Comparison of ENCODE assay signal across 24 cellular contexts in the genomic region with DNA sequence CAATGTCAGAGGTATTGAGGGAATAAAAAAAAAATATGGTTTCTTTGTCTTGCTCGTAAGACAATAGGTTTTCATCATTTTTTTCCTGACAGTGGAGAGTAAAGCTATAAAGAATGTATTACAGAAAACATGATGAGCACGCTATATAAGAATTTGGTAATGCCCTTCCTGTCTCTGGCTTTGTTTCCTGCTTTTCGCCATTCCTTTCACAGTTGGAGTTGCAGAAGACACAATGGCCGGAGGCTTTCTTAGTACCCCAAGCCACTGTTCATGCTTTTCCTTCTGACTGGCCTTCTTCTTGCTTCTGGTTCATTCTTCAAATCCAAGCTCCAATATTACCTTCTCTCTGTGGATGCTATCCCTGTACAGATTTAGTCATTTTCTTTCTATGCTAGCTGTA.
A peak's percentile ranks its signal among the peaks of the same experiment; 100 is the strongest.
DNase-seq lines count a peak whose midpoint lies in the region; ATAC-seq and TF ChIP-seq lines count a peak whose summit lies in the region.
"Had no signal": no experiment of that assay in that cellular context is flagged by ENCODE, and none has a peak within 500 bp of the region (broad histone marks: within the 10 kb centered on the region; RNA-seq: fewer than 3 reads in every experiment).

No MANE protein-coding gene starts in this region.

- peak overlapping the region; percentile 19; the same call in 1 of the 2 replicates for H3K9ac ChIP-seq in HUES64 (ENCODE audit: low read depth, low read length)
- H3K9ac ChIP-seq: KMS-11 had no signal

- H3K4me3 ChIP-seq in HUES64 (ENCODE audit: low read length): no peak overlapping the region
- H3K4me3 ChIP-seq: adrenal gland, left lung, tibial artery had no signal

- peaks cover 35% of the 10 kb centered on the region for H3K4me1 ChIP-seq in HUES64 (ENCODE audit: insufficient read depth, low read length)
- H3K4me1 ChIP-seq: adrenal gland, left lung, tibial artery had no signal

- peak; percentile 48 for DNase-seq in dermis blood vessel endothelial cell
- DNase-seq in iPS-NIHi11 (ENCODE audit: low spot score): peak; percentile 36
- no peak for DNase-seq in type B pancreatic cell (ENCODE audit: extremely low spot score, unreplicated experiment)
- DNase-seq in activated CD4-positive, alpha-beta memory T cell treated with anti-CD3 and anti-CD28 coated beads for 36 hours: no peak
- DNase-seq in DMS153 (lab: John Stamatoyannopoulos, UW): no peak
- DNase-seq: activated CD4-positive, alpha-beta T cell treated with anti-CD3 and anti-CD28 coated beads for 4 hours; activated naive CD4-positive, alpha-beta T cell treated with Interleukin-2 at 50 U/mL for 16 hours; activated T-cell treated with anti-CD3 and anti-CD28 coated beads, Interleukin-2, amount 50 U/mL, for 4 hours; adrenal gland; CD4-positive, CD25-positive, alpha-beta regulatory T cell; cortex of kidney; glutamatergic neuron; left lung; midbrain; naive thymus-derived CD8-positive, alpha-beta T cell; NCI-H510A treated with DMSO at 0.1 percent for 48 hours; posterior cingulate gyrus; stimulated activated CD4-positive, alpha-beta T cell treated with anti-CD3 and anti-CD28 coated beads, Interleukin-15, amount 100 ng/mL, for 24 hours; tibial artery had no signal

- H3K27ac Mint-ChIP-seq in type B pancreatic cell: peak overlapping the region; percentile 53
- no peak overlapping the region for H3K27ac Mint-ChIP-seq in stimulated activated memory B cell treated with anti-CD40 and anti-IgM and Interleukin-4, amounts not matched to agents 10 μg/mL and 1 μg/mL and 100 μg/mL, for 72 hours
- H3K27ac Mint-ChIP-seq in activated CD4-positive, alpha-beta memory T cell treated with anti-CD3 and anti-CD28 coated beads for 36 hours: no peak overlapping the region
- H3K27ac Mint-ChIP-seq: CD4-positive, CD25-positive, alpha-beta regulatory T cell; naive thymus-derived CD8-positive, alpha-beta T cell; stimulated activated naive CD8-positive, alpha-beta T cell treated with anti-CD3 and anti-CD28 coated beads, Interleukin-15, Interleukin-2, amounts not matched to agents 100 ng/mL and 50 ng/mL, for 24 hours had no signal

- peaks cover 6% of the 10 kb centered on the region for H3K4me1 Mint-ChIP-seq in type B pancreatic cell (ENCODE audit: unreplicated experiment)
- no peaks in the 10 kb centered on the region for H3K4me1 Mint-ChIP-seq in stimulated activated memory B cell treated with anti-CD40 and anti-IgM and Interleukin-4, amounts not matched to agents 10 μg/mL and 1 μg/mL and 100 μg/mL, for 72 hours
- H3K4me1 Mint-ChIP-seq in activated CD4-positive, alpha-beta memory T cell treated with anti-CD3 and anti-CD28 coated beads for 36 hours (ENCODE audit: low read depth): no peaks in the 10 kb centered on the region

- H3K27me3 ChIP-seq in HUES64 (ENCODE audit: insufficient read depth, low read length): no peaks in the 10 kb centered on the region
- H3K27me3 ChIP-seq: adrenal gland, left lung, tibial artery had no signal

- CTCF ChIA-PET in activated CD4-positive, alpha-beta memory T cell treated with anti-CD3 and anti-CD28 coated beads for 36 hours (lab: Charles Lee): no interaction called here

- no peaks in the 10 kb centered on the region for H3K9me3 ChIP-seq in HUES64 (ENCODE audit: insufficient read depth, low read depth, low read length)
- H3K9me3 ChIP-seq: adrenal gland, left lung, tibial artery had no signal

- H3K36me3 ChIP-seq in HUES64 (ENCODE audit: insufficient read depth, low read length): no peaks in the 10 kb centered on the region
- H3K36me3 ChIP-seq: adrenal gland, left lung, tibial artery had no signal

- H3K27me3 Mint-ChIP-seq in type B pancreatic cell: no peaks in the 10 kb centered on the region
- H3K27me3 Mint-ChIP-seq in stimulated activated memory B cell treated with anti-CD40 and anti-IgM and Interleukin-4, amounts not matched to agents 10 μg/mL and 1 μg/mL and 100 μg/mL, for 72 hours: no peaks in the 10 kb centered on the region
- H3K27me3 Mint-ChIP-seq in activated CD4-positive, alpha-beta memory T cell treated with anti-CD3 and anti-CD28 coated beads for 36 hours: no peaks in the 10 kb centered on the region
- H3K27me3 Mint-ChIP-seq: CD4-positive, CD25-positive, alpha-beta regulatory T cell; stimulated activated naive CD8-positive, alpha-beta T cell treated with anti-CD3 and anti-CD28 coated beads, Interleukin-15, Interleukin-2, amounts not matched to agents 100 ng/mL and 50 ng/mL, for 24 hours had no signal

- 65% methylated on average over 4 of the region's 4 CpGs for whole genome bisulfite sequencing in HUES64

- POLR2A ChIA-PET in activated CD4-positive, alpha-beta memory T cell treated with anti-CD3 and anti-CD28 coated beads for 36 hours (lab: Charles Lee): no interaction called here

- H3K4me3 Mint-ChIP-seq in type B pancreatic cell: no peak overlapping the region
- H3K4me3 Mint-ChIP-seq in stimulated activated memory B cell treated with anti-CD40 and anti-IgM and Interleukin-4, amounts not matched to agents 10 μg/mL and 1 μg/mL and 100 μg/mL, for 72 hours: no peak overlapping the region
- no peak overlapping the region for H3K4me3 Mint-ChIP-seq in activated CD4-positive, alpha-beta memory T cell treated with anti-CD3 and anti-CD28 coated beads for 36 hours
- H3K4me3 Mint-ChIP-seq: activated T-cell treated with anti-CD3 and anti-CD28 coated beads, Interleukin-2, amount 50 U/mL, for 4 hours; CD4-positive, CD25-positive, alpha-beta regulatory T cell; naive thymus-derived CD8-positive, alpha-beta T cell; stimulated activated naive CD8-positive, alpha-beta T cell treated with anti-CD3 and anti-CD28 coated beads, Interleukin-15, Interleukin-2, amounts not matched to agents 100 ng/mL and 50 ng/mL, for 24 hours had no signal

- peak overlapping the region; percentile 73 for H3K27ac ChIP-seq in HUES64 (ENCODE audit: low read depth, low read length)
- H3K27ac ChIP-seq: adrenal gland, KMS-11, left lung, tibial artery had no signal

- H3K36me3 Mint-ChIP-seq in type B pancreatic cell: no peaks in the 10 kb centered on the region
- no peaks in the 10 kb centered on the region for H3K36me3 Mint-ChIP-seq in stimulated activated memory B cell treated with anti-CD40 and anti-IgM and Interleukin-4, amounts not matched to agents 10 μg/mL and 1 μg/mL and 100 μg/mL, for 72 hours
- H3K36me3 Mint-ChIP-seq in activated CD4-positive, alpha-beta memory T cell treated with anti-CD3 and anti-CD28 coated beads for 36 hours: no peaks in the 10 kb centered on the region
- H3K36me3 Mint-ChIP-seq: CD4-positive, CD25-positive, alpha-beta regulatory T cell; naive thymus-derived CD8-positive, alpha-beta T cell had no signal

- H3K9me3 Mint-ChIP-seq in type B pancreatic cell: no peaks in the 10 kb centered on the region
- no peaks in the 10 kb centered on the region for H3K9me3 Mint-ChIP-seq in stimulated activated memory B cell treated with anti-CD40 and anti-IgM and Interleukin-4, amounts not matched to agents 10 μg/mL and 1 μg/mL and 100 μg/mL, for 72 hours
- H3K9me3 Mint-ChIP-seq in activated CD4-positive, alpha-beta memory T cell treated with anti-CD3 and anti-CD28 coated beads for 36 hours: no peaks in the 10 kb centered on the region

- intact Hi-C loops in activated CD4-positive, alpha-beta memory T cell treated with anti-CD3 and anti-CD28 coated beads for 36 hours (cut with micrococcal nuclease): no loop called here

- TF ChIP-seq CTCF in type B pancreatic cell (conservative IDR thresholded peaks at IDR 0.05): no peak

- ATAC-seq in stimulated activated memory B cell treated with anti-CD40 and anti-IgM and Interleukin-4, amounts not matched to agents 10 μg/mL and 1 μg/mL and 100 μg/mL, for 72 hours: no peak
- ATAC-seq: activated T-cell treated with anti-CD3 and anti-CD28 coated beads, Interleukin-2, amount 50 U/mL, for 4 hours; left lung; naive thymus-derived CD8-positive, alpha-beta T cell; sciatic nerve had no signal

Comparison
In these comparisons a context has a peak if more than half of its experiments do, and no peak if none do; other contexts are left out.
1. DNase-seq: peak in dermis blood vessel endothelial cell (single experiment) and iPS-NIHi11 (single experiment); none in type B pancreatic cell (single experiment), activated CD4-positive, alpha-beta memory T cell treated with anti-CD3 and anti-CD28 coated beads for 36 hours (single experiment) and DMS153 (single experiment).